8 cellular contexts compared by ENCODE assay signal in the genomic region with DNA sequence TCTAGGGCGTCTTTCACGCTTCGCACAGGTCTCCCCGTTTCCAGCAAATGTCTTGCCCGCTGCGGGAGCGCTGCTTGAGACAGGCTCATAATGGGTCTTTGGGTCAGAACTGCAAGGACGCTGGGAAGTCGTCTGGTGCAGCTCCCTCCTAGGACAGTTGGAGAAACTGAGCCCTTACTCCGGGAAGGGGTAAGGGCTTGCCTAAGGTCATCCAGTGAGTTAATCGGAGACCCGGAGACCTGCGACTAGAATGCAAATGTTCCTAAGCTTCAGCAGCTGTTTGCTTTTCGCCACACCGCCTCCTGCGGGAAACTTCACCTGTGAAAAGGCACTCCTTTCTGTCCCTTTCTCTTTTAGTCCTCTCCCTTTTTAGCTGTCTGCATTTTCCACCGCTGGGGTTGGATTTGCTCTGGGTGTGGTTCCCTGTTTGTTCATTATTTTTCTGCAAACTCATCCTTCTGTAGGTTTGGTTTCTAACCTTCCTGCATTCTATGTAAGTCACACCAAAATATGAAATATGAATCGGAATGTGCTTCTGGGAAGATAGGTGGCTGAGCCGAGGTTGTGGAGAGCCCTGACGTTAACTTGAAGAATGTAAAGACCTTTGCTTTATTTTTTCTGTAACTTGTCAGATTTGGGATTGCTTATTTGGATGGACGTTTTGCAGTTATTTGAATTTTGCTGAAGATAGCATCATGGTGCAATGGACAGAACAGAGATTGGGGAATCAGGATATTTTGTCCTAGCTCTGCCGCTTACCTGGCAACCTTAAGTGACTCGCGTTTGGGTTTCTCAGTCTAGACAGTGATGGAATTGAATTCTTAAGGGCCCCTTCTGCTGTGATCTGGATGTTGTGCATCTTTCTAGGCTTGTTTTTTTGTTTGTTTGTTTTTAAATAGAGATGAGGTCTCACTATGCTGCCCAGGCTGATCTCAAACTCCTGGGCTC. TPM values are rescaled to one million over a fixed set of nuclear protein-coding genes. Genes with fewer than 3 reads are reported as not detected.
DNase-seq lines count a peak whose midpoint lies in the region; ATAC-seq, FAIRE-seq and TF ChIP-seq lines count a peak whose summit lies in the region.

No MANE protein-coding gene starts in this region.

- H3K27me3 Mint-ChIP-seq in MCF 10A (ENCODE audit: insufficient read depth, unreplicated experiment) = peaks cover 19% of the 10 kb centered on the region

- no peaks in the 10 kb centered on the region for H3K36me3 ChIP-seq in kidney (ENCODE audit: control insufficient read depth in 1 of 2, insufficient read depth in 2 of 2, low read length in 2 of 2)

- POLR2A ChIA-PET in MCF 10A (lab: Yijun Ruan, JAX) = interaction anchor here (0.5 to 2.6 kb wide), 20 partner anchors 10 to 358 kb away, joined by 3 to 21 read pairs (median 4); a partner anchor contains a TSS

- FAIRE-seq in kidney (lab: Jason Lieb, UNC) = no peak

- peak overlapping the region; percentile 77 for H3K4me3 Mint-ChIP-seq in MCF 10A (ENCODE audit: unreplicated experiment)

- H3K4me3 ChIP-seq in kidney (ENCODE audit: low read length in 2 of 2) = peak overlapping the region; percentile 83 to 94

- no peaks in the 10 kb centered on the region for H3K9me3 Mint-ChIP-seq in MCF 10A (ENCODE audit: unreplicated experiment)

- peak; percentile 15 for DNase-seq in NCI-H510A treated with DMSO at 0.1 percent for 48 hours (lab: John Stamatoyannopoulos, UW)
- DNase-seq in NCI-H510A (lab: John Stamatoyannopoulos, UW) = no peak
- DNase-seq in SHP77 treated with DMSO at 0.1 percent for 48 hours (lab: John Stamatoyannopoulos, UW) = peak; percentile 21
- peak; percentile 57 for DNase-seq in MCF 10A (ENCODE audit: unreplicated experiment)
- DNase-seq in kidney = no peak
- DNase-seq in stimulated activated CD4-positive, alpha-beta T cell treated with anti-CD3 and anti-CD28 coated beads, Interleukin-2, amount 100 ng/mL, for 48 hours = peak; percentile 1 to 15
- no peak for DNase-seq in KG1 (lab: John Stamatoyannopoulos, UW)

- peak overlapping the region; percentile 66 for H3K27ac Mint-ChIP-seq in MCF 10A (ENCODE audit: low read depth, unreplicated experiment)

- CTCF ChIA-PET in MCF 10A (lab: Yijun Ruan, JAX) = interaction anchor here (0.7 to 12.7 kb wide), 48 partner anchors 10 to 1148 kb away, joined by 3 to 170 read pairs (median 5); a partner anchor contains a TSS

- peak overlapping the region; percentile 38 to 67 for H3K9ac ChIP-seq in kidney (ENCODE audit: low read length in 2 of 2)

- peak; percentile 20 for ATAC-seq in HG03139 (IDR thresholded peaks at IDR 0.05; ENCODE audit: unreplicated experiment)

- H3K4me1 ChIP-seq in kidney (ENCODE audit: control insufficient read depth in 1 of 2, insufficient read depth in 1 of 2, low read depth in 1 of 2, low read length in 2 of 2) = peaks cover 0 to 2% of the 10 kb centered on the region in 2 donors

- H3K27ac ChIP-seq in kidney (ENCODE audit: low read depth in 2 of 2, low read length in 2 of 2) = no peak overlapping the region

- H3K9me3 ChIP-seq in kidney (ENCODE audit: control insufficient read depth in 1 of 2, low read length in 2 of 2) = no peaks in the 10 kb centered on the region

- TF ChIP-seq CTCF in MCF 10A (IDR thresholded peaks at IDR 0.05; ENCODE audit: unreplicated experiment) = no peak
- TF ChIP-seq CTCF in kidney (IDR thresholded peaks at IDR 0.05; ENCODE audit: borderline replicate concordance, extremely low read depth, insufficient read depth) = no peak

- peaks cover 6% of the 10 kb centered on the region for H3K36me3 Mint-ChIP-seq in MCF 10A (ENCODE audit: insufficient read depth, unreplicated experiment)

- no TSS peak for BruUV-seq in MCF 10A (replicated peaks; lab: Mats Ljungman, UMichigan)

- intact Hi-C loops in MCF 10A (cut with micrococcal nuclease) (no loop called here), kidney (cut with DNase I) (no loop called here)

- H3K4me1 Mint-ChIP-seq in MCF 10A (ENCODE audit: insufficient read depth, unreplicated experiment) = peaks cover 19% of the 10 kb centered on the region

RNA-seq across cellular contexts. Expression of a gene that starts 0.9 kb away (rescaled TPM):
- 10.4 and 16.2 TPM in 2 replicates for total RNA-seq in MCF 10A (2022)
- total RNA-seq in kidney = 11.0 TPM
- 4.1 TPM for polyA plus RNA-seq in kidney (ENCODE audit: insufficient read depth, low read depth, low replicate concordance)

Comparison
In these comparisons a context has a peak if more than half of its experiments do, and no peak if none do; other contexts are left out.
1. DNase-seq: peak in NCI-H510A treated with DMSO at 0.1 percent for 48 hours (single experiment), SHP77 treated with DMSO at 0.1 percent for 48 hours (single experiment), MCF 10A (single experiment) and stimulated activated CD4-positive, alpha-beta T cell treated with anti-CD3 and anti-CD28 coated beads, Interleukin-2, amount 100 ng/mL, for 48 hours (2 of 2); none in NCI-H510A (single experiment), kidney (single experiment) and KG1 (single experiment).